8 cellular contexts compared by ENCODE assay signal in the genomic region with DNA sequence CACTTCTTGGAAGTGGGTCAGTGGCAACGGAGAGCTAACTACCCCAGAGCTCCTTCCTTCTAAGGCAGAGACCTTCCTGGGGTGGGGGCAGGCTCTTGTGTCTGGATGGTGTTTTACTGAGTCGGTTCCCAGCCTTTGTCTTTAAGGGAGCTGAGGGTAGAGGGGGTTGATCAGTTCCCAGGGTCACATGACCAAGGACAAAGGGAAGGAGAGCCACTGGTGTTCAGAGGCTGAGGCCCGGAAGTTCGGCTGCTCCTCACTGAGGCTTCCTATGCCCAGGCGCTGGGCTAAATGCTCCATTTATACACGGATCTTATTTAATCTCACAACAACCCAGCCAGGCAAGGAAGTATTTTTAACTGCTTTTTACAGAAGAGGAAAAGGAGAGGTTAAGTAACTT. TPM values are rescaled to one million over a fixed set of nuclear protein-coding genes. Genes with fewer than 3 reads are reported as not detected.
A peak's percentile ranks its signal among the peaks of the same experiment; 100 is the strongest.
DNase-seq lines count a peak whose midpoint lies in the region; ATAC-seq and TF ChIP-seq lines count a peak whose summit lies in the region.

No MANE protein-coding gene starts in this region.

- POLR2A ChIA-PET in Panc1 (lab: Charles Lee): no interaction called here

- H3K9me3 Mint-ChIP-seq in nephron: no peaks in the 10 kb centered on the region

- H3K36me3 Mint-ChIP-seq in nephron (ENCODE audit: low read depth): peaks cover 43% of the 10 kb centered on the region

- H3K4me1 ChIP-seq in Panc1 (ENCODE audit: control insufficient read depth, insufficient read depth, low read length) (no peaks in the 10 kb centered on the region), foreskin keratinocyte (peaks cover 5% of the 10 kb centered on the region)

- BruUV-seq in Panc1 (replicated peaks; lab: Mats Ljungman, UMichigan): no TSS peak

- DNase-seq in AG10803 (ENCODE audit: low read depth) (peak; percentile 81), Panc1 (ENCODE audit: low read depth, low spot score) (no peak), foreskin keratinocyte (peak in 1 of 2 donors; percentile 26), NCI-H187 (lab: John Stamatoyannopoulos, UW) (no peak), NCI-H526 treated with DMSO at 0.1 percent for 48 hours (lab: John Stamatoyannopoulos, UW) (no peak)

- in situ Hi-C loops in Panc1 (cut with HindIII; ENCODE audit: low pct_unique_long_range_greater_than_20kb, low sequenced_read_pairs): no loop called here

- TF ChIP-seq CTCF in AG10803 (conservative IDR thresholded peaks at IDR 0.05; ENCODE audit: low read length): no peak
- no peak for TF ChIP-seq CTCF in Panc1 (IDR thresholded peaks at IDR 0.05)
- TF ChIP-seq CTCF in foreskin keratinocyte (conservative IDR thresholded peaks at IDR 0.05): no peak
- no peak for TF ChIP-seq CTCF in nephron (IDR thresholded peaks at IDR 0.05; ENCODE audit: unreplicated experiment in 3 of 3)

- H3K27ac ChIP-seq in Panc1 (ENCODE audit: low read length): no peak overlapping the region
- H3K27ac ChIP-seq in foreskin keratinocyte: peak overlapping the region; percentile 26

- peak overlapping the region; percentile 96 to 98 (median 97) for H3K27ac Mint-ChIP-seq in nephron

- H3K4me1 Mint-ChIP-seq in nephron: peaks cover 61% of the 10 kb centered on the region

- 0 out of 2 replicates have a peak, but pooled peaks have one; percentile 24 for ATAC-seq in Panc1
- ATAC-seq in foreskin keratinocyte: no peak
- ATAC-seq in SK-N-SH treated with all-trans-retinoic acid at 6 μM for 48 hours: no peak
- no peak for ATAC-seq in HG02588 (IDR thresholded peaks at IDR 0.05; ENCODE audit: unreplicated experiment)

- peaks cover 5% of the 10 kb centered on the region for H3K27me3 Mint-ChIP-seq in nephron (ENCODE audit: low read depth)

- intact Hi-C loops in Panc1 (cut with micrococcal nuclease; ENCODE audit: unreplicated experiment): no loop called here

- CTCF ChIA-PET in Panc1 (lab: Charles Lee): interaction anchor here (0.6 kb wide), 1 partner anchor 198 kb away, joined by 4 read pairs; no protein-coding TSS in a partner anchor

- H3K27me3 ChIP-seq in Panc1 (ENCODE audit: control insufficient read depth, insufficient read depth, low read length): no peaks in the 10 kb centered on the region
- H3K27me3 ChIP-seq in foreskin keratinocyte: no peaks in the 10 kb centered on the region

- H3K36me3 ChIP-seq in Panc1 (ENCODE audit: control insufficient read depth, insufficient read depth, low read length): no peaks in the 10 kb centered on the region

- H3K9me3 ChIP-seq in Panc1 (ENCODE audit: control insufficient read depth, insufficient read depth, low read depth, low read length): no peaks in the 10 kb centered on the region

- peak overlapping the region; percentile 80 to 84 (median 83) for H3K4me3 Mint-ChIP-seq in nephron

- H3K4me3 ChIP-seq in AG10803 (ENCODE audit: low read length) (peak overlapping the region; percentile 57), Panc1 (ENCODE audit: low read depth in 2 of 2, low read length in 2 of 2) (no peak overlapping the region)

TF ChIP-seq in SK-N-SH treated with all-trans-retinoic acid at 6 μM for 48 hours, 23 proteins besides CTCF, POLR2A, EP300 and RAD21 (continues in another document):
- TF ChIP-seq CSDC2 (CRISPR knock-in tag; IDR thresholded peaks at IDR 0.05): no peak
- TF ChIP-seq ZNF8 (CRISPR knock-in tag; IDR thresholded peaks at IDR 0.05): no peak
- TF ChIP-seq PPARA (CRISPR knock-in tag; IDR thresholded peaks at IDR 0.05; ENCODE audit: borderline replicate concordance): no peak
- no peak for TF ChIP-seq RARB (CRISPR knock-in tag; IDR thresholded peaks at IDR 0.05)
- TF ChIP-seq TCF4 (CRISPR knock-in tag; IDR thresholded peaks at IDR 0.05; ENCODE audit: borderline replicate concordance): no peak
- no peak for TF ChIP-seq POU6F1 (CRISPR knock-in tag; IDR thresholded peaks at IDR 0.05; ENCODE audit: borderline replicate concordance, low read depth)
- TF ChIP-seq TOX (CRISPR knock-in tag; IDR thresholded peaks at IDR 0.05; ENCODE audit: borderline replicate concordance): no peak
- no peak for TF ChIP-seq ESRRG (CRISPR knock-in tag; IDR thresholded peaks at IDR 0.05)
- TF ChIP-seq OSR1 (CRISPR knock-in tag; IDR thresholded peaks at IDR 0.05): no peak
- TF ChIP-seq PATZ1 (CRISPR knock-in tag; IDR thresholded peaks at IDR 0.05; ENCODE audit: borderline replicate concordance): no peak
- no peak for TF ChIP-seq ISL1 (CRISPR knock-in tag; IDR thresholded peaks at IDR 0.05)
- TF ChIP-seq BACH2 (CRISPR knock-in tag; IDR thresholded peaks at IDR 0.05; ENCODE audit: borderline replicate concordance): no peak
- TF ChIP-seq ZC3H10 (CRISPR knock-in tag; IDR thresholded peaks at IDR 0.05): no peak
- TF ChIP-seq, protein P1, sequence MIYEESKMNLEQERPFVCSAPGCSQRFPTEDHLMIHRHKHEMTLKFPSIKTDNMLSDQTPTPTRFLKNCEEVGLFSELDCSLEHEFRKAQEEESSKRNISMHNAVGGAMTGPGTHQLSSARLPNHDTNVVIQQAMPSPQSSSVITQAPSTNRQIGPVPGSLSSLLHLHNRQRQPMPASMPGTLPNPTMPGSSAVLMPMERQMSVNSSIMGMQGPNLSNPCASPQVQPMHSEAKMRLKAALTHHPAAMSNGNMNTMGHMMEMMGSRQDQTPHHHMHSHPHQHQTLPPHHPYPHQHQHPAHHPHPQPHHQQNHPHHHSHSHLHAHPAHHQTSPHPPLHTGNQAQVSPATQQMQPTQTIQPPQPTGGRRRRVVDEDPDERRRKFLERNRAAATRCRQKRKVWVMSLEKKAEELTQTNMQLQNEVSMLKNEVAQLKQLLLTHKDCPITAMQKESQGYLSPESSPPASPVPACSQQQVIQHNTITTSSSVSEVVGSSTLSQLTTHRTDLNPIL (CRISPR knock-in tag; IDR thresholded peaks at IDR 0.05; ENCODE audit: low read depth): no peak
- TF ChIP-seq GLIS3 (CRISPR knock-in tag; IDR thresholded peaks at IDR 0.05): no peak
- TF ChIP-seq, protein P2, sequence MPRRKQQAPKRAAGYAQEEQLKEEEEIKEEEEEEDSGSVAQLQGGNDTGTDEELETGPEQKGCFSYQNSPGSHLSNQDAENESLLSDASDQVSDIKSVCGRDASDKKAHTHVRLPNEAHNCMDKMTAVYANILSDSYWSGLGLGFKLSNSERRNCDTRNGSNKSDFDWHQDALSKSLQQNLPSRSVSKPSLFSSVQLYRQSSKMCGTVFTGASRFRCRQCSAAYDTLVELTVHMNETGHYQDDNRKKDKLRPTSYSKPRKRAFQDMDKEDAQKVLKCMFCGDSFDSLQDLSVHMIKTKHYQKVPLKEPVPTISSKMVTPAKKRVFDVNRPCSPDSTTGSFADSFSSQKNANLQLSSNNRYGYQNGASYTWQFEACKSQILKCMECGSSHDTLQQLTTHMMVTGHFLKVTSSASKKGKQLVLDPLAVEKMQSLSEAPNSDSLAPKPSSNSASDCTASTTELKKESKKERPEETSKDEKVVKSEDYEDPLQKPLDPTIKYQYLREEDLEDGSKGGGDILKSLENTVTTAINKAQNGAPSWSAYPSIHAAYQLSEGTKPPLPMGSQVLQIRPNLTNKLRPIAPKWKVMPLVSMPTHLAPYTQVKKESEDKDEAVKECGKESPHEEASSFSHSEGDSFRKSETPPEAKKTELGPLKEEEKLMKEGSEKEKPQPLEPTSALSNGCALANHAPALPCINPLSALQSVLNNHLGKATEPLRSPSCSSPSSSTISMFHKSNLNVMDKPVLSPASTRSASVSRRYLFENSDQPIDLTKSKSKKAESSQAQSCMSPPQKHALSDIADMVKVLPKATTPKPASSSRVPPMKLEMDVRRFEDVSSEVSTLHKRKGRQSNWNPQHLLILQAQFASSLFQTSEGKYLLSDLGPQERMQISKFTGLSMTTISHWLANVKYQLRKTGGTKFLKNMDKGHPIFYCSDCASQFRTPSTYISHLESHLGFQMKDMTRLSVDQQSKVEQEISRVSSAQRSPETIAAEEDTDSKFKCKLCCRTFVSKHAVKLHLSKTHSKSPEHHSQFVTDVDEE (CRISPR knock-in tag; IDR thresholded peaks at IDR 0.05): no peak
- TF ChIP-seq ZFP3 (CRISPR knock-in tag; IDR thresholded peaks at IDR 0.05): no peak
- no peak for TF ChIP-seq ZNF70 (CRISPR knock-in tag; IDR thresholded peaks at IDR 0.05)
- TF ChIP-seq ZNF565 (CRISPR knock-in tag; conservative IDR thresholded peaks at IDR 0.05; ENCODE audit: low read depth): no peak

RNA-seq across cellular contexts. Expression of gene EPHB3, which starts 21.0 kb away (rescaled TPM):
- 6.0 TPM for total RNA-seq in Panc1 (2021; ENCODE audit: unreplicated experiment)
- 9.6 TPM for polyA plus RNA-seq in Panc1 (2012; ENCODE audit: insufficient read length)
- total RNA-seq in foreskin keratinocyte: 5.2 and 10.8 TPM in 2 replicates
- 4.3 and 6.5 TPM in 2 replicates for polyA plus RNA-seq in foreskin keratinocyte
